Comparison of ENCODE assay signal across 8 cellular contexts in genomic region chr4:168830777-168831512, GRCh38.
DNase-seq lines count a peak whose midpoint lies in the region; ATAC-seq lines count a peak whose summit lies in the region.

No MANE protein-coding gene starts in this region.

- peaks cover 10% of the 10 kb centered on the region for H3K27me3 ChIP-seq in layer of hippocampus (ENCODE audit: control insufficient read depth, insufficient read depth, low read length)

- no peaks in the 10 kb centered on the region for H3K36me3 ChIP-seq in urinary bladder (ENCODE audit: insufficient read depth)

- no peak for DNase-seq in activated naive CD4-positive, alpha-beta T cell treated with anti-CD3 and anti-CD28 coated beads, Interleukin-2, amount 50 U/mL, for 16 hours
- no peak for DNase-seq in activated CD4-positive, alpha-beta memory T cell treated with anti-CD3 and anti-CD28 coated beads, Interleukin-2, amount 10 ng/mL, durations not matched to agents 7 days and 5 days
- DNase-seq in NCI-H2081 treated with DMSO at 0.1 percent for 48 hours (lab: John Stamatoyannopoulos, UW): no peak

- ATAC-seq in HG03139 (IDR thresholded peaks at IDR 0.05; ENCODE audit: unreplicated experiment) (no peak), GM19397 (IDR thresholded peaks at IDR 0.05; ENCODE audit: unreplicated experiment) (no peak)

- peak overlapping the region; percentile 89 for H3K4me3 Mint-ChIP-seq in activated naive CD4-positive, alpha-beta T cell treated with anti-CD3 and anti-CD28 coated beads, Interleukin-2, amount 50 U/mL, for 24 hours
- H3K4me3 Mint-ChIP-seq in activated CD4-positive, alpha-beta memory T cell treated with anti-CD3 and anti-CD28 coated beads, Interleukin-2, amount 10 ng/mL, durations not matched to agents 7 days and 5 days: peak overlapping the region; percentile 77

- H3K27ac ChIP-seq in layer of hippocampus (ENCODE audit: low read depth, low read length): peak overlapping the region; percentile 27
- H3K27ac ChIP-seq in urinary bladder (ENCODE audit: low read depth): peak overlapping the region; percentile 52

- peaks cover 2% of the 10 kb centered on the region for H3K36me3 Mint-ChIP-seq in activated naive CD4-positive, alpha-beta T cell treated with anti-CD3 and anti-CD28 coated beads, Interleukin-2, amount 50 U/mL, for 24 hours
- H3K36me3 Mint-ChIP-seq in activated CD4-positive, alpha-beta memory T cell treated with anti-CD3 and anti-CD28 coated beads, Interleukin-2, amount 10 ng/mL, durations not matched to agents 7 days and 5 days (ENCODE audit: low read depth): peaks cover 2% of the 10 kb centered on the region

- peaks cover 6% of the 10 kb centered on the region for H3K4me1 Mint-ChIP-seq in activated naive CD4-positive, alpha-beta T cell treated with anti-CD3 and anti-CD28 coated beads, Interleukin-2, amount 50 U/mL, for 24 hours
- H3K4me1 Mint-ChIP-seq in activated CD4-positive, alpha-beta memory T cell treated with anti-CD3 and anti-CD28 coated beads, Interleukin-2, amount 10 ng/mL, durations not matched to agents 7 days and 5 days: peaks cover 13% of the 10 kb centered on the region

- POLR2A ChIA-PET in activated CD4-positive, alpha-beta memory T cell treated with anti-CD3 and anti-CD28 coated beads, Interleukin-2, amount 10 ng/mL, durations not matched to agents 7 days and 5 days (lab: Charles Lee): interaction anchor here (0.9 to 2.1 kb wide), 3 partner anchors 10 to 22 kb away, joined by 3 to 14 read pairs (median 8); no protein-coding TSS in a partner anchor

- peaks cover 36% of the 10 kb centered on the region for H3K27me3 Mint-ChIP-seq in activated naive CD4-positive, alpha-beta T cell treated with anti-CD3 and anti-CD28 coated beads, Interleukin-2, amount 50 U/mL, for 24 hours
- peaks cover 51% of the 10 kb centered on the region for H3K27me3 Mint-ChIP-seq in activated CD4-positive, alpha-beta memory T cell treated with anti-CD3 and anti-CD28 coated beads, Interleukin-2, amount 10 ng/mL, durations not matched to agents 7 days and 5 days

- no peaks in the 10 kb centered on the region for H3K9me3 Mint-ChIP-seq in activated naive CD4-positive, alpha-beta T cell treated with anti-CD3 and anti-CD28 coated beads, Interleukin-2, amount 50 U/mL, for 24 hours
- no peaks in the 10 kb centered on the region for H3K9me3 Mint-ChIP-seq in activated CD4-positive, alpha-beta memory T cell treated with anti-CD3 and anti-CD28 coated beads, Interleukin-2, amount 10 ng/mL, durations not matched to agents 7 days and 5 days

- H3K4me1 ChIP-seq in urinary bladder (ENCODE audit: insufficient read depth): no peaks in the 10 kb centered on the region

- H3K27ac Mint-ChIP-seq in activated naive CD4-positive, alpha-beta T cell treated with anti-CD3 and anti-CD28 coated beads, Interleukin-2, amount 50 U/mL, for 24 hours: no peak overlapping the region
- H3K27ac Mint-ChIP-seq in activated CD4-positive, alpha-beta memory T cell treated with anti-CD3 and anti-CD28 coated beads, Interleukin-2, amount 10 ng/mL, durations not matched to agents 7 days and 5 days: no peak overlapping the region

- CTCF ChIA-PET in activated CD4-positive, alpha-beta memory T cell treated with anti-CD3 and anti-CD28 coated beads, Interleukin-2, amount 10 ng/mL, durations not matched to agents 7 days and 5 days (lab: Charles Lee): interaction anchor here (1.8 kb wide), 1 partner anchor 10 kb away, joined by 4 read pairs; no protein-coding TSS in a partner anchor

- WGBS in urinary bladder: 52% methylated on average over 6 of the region's 6 CpGs

- H3K4me3 ChIP-seq in urinary bladder (ENCODE audit: low read depth, low read length): peak overlapping the region; percentile 79
